15 cellular contexts compared by ENCODE assay signal in the genomic region with DNA sequence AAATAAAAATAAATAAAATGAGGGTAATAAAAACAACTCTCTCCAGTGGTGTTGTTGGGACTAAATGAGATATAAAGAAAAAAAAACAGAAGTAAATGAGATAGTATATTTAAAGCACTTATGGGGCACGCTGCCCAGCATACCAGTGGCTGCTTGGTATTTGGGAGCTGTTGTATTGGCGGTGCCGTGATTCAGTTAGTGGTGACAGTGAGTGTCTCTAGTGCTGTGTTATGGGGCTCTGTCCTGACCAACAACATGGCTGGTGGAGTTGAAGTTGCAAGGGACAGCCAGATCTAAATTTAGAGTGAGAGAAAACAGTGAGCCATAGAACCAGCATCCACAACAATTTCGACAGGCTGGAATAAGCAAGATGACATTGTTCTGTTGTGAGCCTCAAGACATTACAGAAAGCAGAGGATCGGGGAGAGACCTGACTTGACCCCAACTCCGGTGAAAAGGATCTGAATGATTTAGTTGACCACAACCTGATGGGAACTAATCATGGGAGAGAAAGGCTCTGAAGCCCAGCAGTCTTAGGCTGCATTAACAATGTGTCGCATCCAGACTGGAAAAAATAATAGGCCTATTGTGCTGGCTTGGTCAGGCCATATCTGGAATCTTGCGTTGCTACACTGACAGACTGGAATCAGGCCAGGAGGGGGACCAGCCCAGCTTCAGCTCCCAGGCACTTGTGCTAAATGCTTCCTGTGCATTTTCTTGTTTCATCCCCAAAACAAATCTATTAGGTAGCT. TPM values are rescaled to one million over a fixed set of nuclear protein-coding genes. Genes with fewer than 3 reads are reported as not detected.
DNase-seq lines count a peak whose midpoint lies in the region; ATAC-seq and TF ChIP-seq lines count a peak whose summit lies in the region.
"Had no signal": no experiment of that assay in that cellular context is flagged by ENCODE, and none has a peak within 500 bp of the region (broad histone marks: within the 10 kb centered on the region; RNA-seq: fewer than 3 reads in every experiment).

No MANE protein-coding gene starts in this region.

- H3K9me3 ChIP-seq in body of pancreas: no peaks in the 10 kb centered on the region
- no peaks in the 10 kb centered on the region for H3K9me3 ChIP-seq in naive thymus-derived CD4-positive, alpha-beta T cell (ENCODE audit: control insufficient read depth in 2 of 3, low read length in 3 of 3)
- H3K9me3 ChIP-seq: thoracic aorta had no signal

- peaks cover 0 to 5% (median 0%) of the 10 kb centered on the region in 11 donors for H3K9me3 Mint-ChIP-seq in naive thymus-derived CD4-positive, alpha-beta T cell

- WGBS in body of pancreas, 2 donors: 62 to 66% methylated on average over 8 of the region's 8 CpGs

- no peak overlapping the region for H3K4me3 ChIP-seq in body of pancreas
- no peak overlapping the region for H3K4me3 ChIP-seq in naive thymus-derived CD4-positive, alpha-beta T cell (ENCODE audit: low read length)
- H3K4me3 ChIP-seq: thoracic aorta had no signal

- peak; percentile 18 for ATAC-seq in body of pancreas
- ATAC-seq in naive thymus-derived CD4-positive, alpha-beta T cell: no peak
- ATAC-seq: T-helper 17 cell had no signal

- peaks cover 12 to 20% (median 15%) of the 10 kb centered on the region in 7 donors for H3K4me1 Mint-ChIP-seq in naive thymus-derived CD4-positive, alpha-beta T cell

- peak; percentile 83 for DNase-seq in NCI-H2107 (lab: John Stamatoyannopoulos, UW)
- DNase-seq in NCI-H2107 treated with DMSO at 0.1 percent for 48 hours (lab: John Stamatoyannopoulos, UW; ENCODE audit: unreplicated experiment): no peak
- DNase-seq in body of pancreas: peak; percentile 27 to 58 (median 36)
- peak; percentile 39 for DNase-seq in left kidney (ENCODE audit: low read depth, low spot score)
- peak in 41 of 49 donors; percentile 15 to 82 (median 51) for DNase-seq in substantia nigra (lab: John Stamatoyannopoulos, UW)
- DNase-seq in activated T-cell treated with anti-CD3 and anti-CD28 coated beads for 4 hours: no peak
- DNase-seq in naive thymus-derived CD4-positive, alpha-beta T cell: no peak
- DNase-seq in DMS153 treated with DMSO at 0.1 percent for 48 hours (lab: John Stamatoyannopoulos, UW; ENCODE audit: unreplicated experiment): no peak
- DNase-seq: 8988T; activated CD4-positive, alpha-beta T cell treated with anti-CD3 and anti-CD28 coated beads, Interleukin-2, amount 50 U/mL, for 48 hours; activated gamma-delta T cell; foreskin fibroblast; NCI-H1105 treated with DMSO at 0.1 percent for 48 hours; T-helper 17 cell had no signal

- no peak overlapping the region for H3K27ac ChIP-seq in body of pancreas
- peak overlapping the region; percentile 67 for H3K27ac ChIP-seq in substantia nigra (ENCODE audit: low read depth, low read length, poor library complexity, severe bottlenecking)
- no peak overlapping the region for H3K27ac ChIP-seq in naive thymus-derived CD4-positive, alpha-beta T cell (ENCODE audit: low read depth, low read length)
- H3K27ac ChIP-seq: thoracic aorta had no signal

- peak overlapping the region in 2 of 9 donors; percentile 39 to 63 for H3K27ac Mint-ChIP-seq in naive thymus-derived CD4-positive, alpha-beta T cell

- peaks cover 20% of the 10 kb centered on the region for H3K4me1 ChIP-seq in body of pancreas
- peaks cover 7 to 18% of the 10 kb centered on the region in 2 donors for H3K4me1 ChIP-seq in naive thymus-derived CD4-positive, alpha-beta T cell (ENCODE audit: control insufficient read depth in 2 of 2, insufficient read depth in 2 of 2, low read length in 2 of 2)

- no peak for TF ChIP-seq CTCF in body of pancreas (IDR thresholded peaks at IDR 0.05)

- H3K36me3 ChIP-seq in body of pancreas (replicated peaks in 1 of 2; ENCODE audit: insufficient read depth in 1 of 2, low read depth in 2 of 2): no peaks in the 10 kb centered on the region
- no peaks in the 10 kb centered on the region for H3K36me3 ChIP-seq in naive thymus-derived CD4-positive, alpha-beta T cell (ENCODE audit: control insufficient read depth in 2 of 3, insufficient read depth in 3 of 3, low read length in 3 of 3)
- H3K36me3 ChIP-seq: thoracic aorta had no signal

- H3K4me3 Mint-ChIP-seq in naive thymus-derived CD4-positive, alpha-beta T cell: no peak overlapping the region

- CTCF ChIA-PET in naive thymus-derived CD4-positive, alpha-beta T cell (lab: Charles Lee): interaction anchor here (2.1 kb wide), 1 partner anchor 21 kb away, joined by 5 read pairs; no protein-coding TSS in a partner anchor

- intact Hi-C loops in body of pancreas (cut with DNase I): no loop called here
- intact Hi-C loops in naive thymus-derived CD4-positive, alpha-beta T cell (cut with micrococcal nuclease): no loop called here

- H3K36me3 Mint-ChIP-seq in naive thymus-derived CD4-positive, alpha-beta T cell: no peaks in the 10 kb centered on the region

- no peak for TF ChIP-seq POLR2A in body of pancreas (IDR thresholded peaks at IDR 0.05)

- H3K27me3 Mint-ChIP-seq in naive thymus-derived CD4-positive, alpha-beta T cell: peaks cover 0 to 7% (median 0%) of the 10 kb centered on the region in 5 donors
- H3K27me3 Mint-ChIP-seq: T-helper 17 cell had no signal

- POLR2A ChIA-PET in naive thymus-derived CD4-positive, alpha-beta T cell (lab: Charles Lee): interaction anchor here (0.6 kb wide), 1 partner anchor 933 kb away, joined by 4 read pairs; no protein-coding TSS in a partner anchor

- H3K27me3 ChIP-seq in body of pancreas: no peaks in the 10 kb centered on the region
- no peaks in the 10 kb centered on the region for H3K27me3 ChIP-seq in naive thymus-derived CD4-positive, alpha-beta T cell (ENCODE audit: control insufficient read depth in 2 of 2, insufficient read depth in 2 of 2, low read length in 2 of 2)

RNA-seq across cellular contexts. Expression of gene MFSD2A, which starts 2.4 kb away (rescaled TPM):
- total RNA-seq in body of pancreas: under 1 TPM; 0.33 to 0.52 TPM
- 1 to 10 TPM in 4 of 5 experiments, under 1 TPM in 1; 0.70 to 8.7 (median 4.4) TPM for total RNA-seq in naive thymus-derived CD4-positive, alpha-beta T cell
- under 1 TPM; 0.14 to 0.43 TPM for polyA plus RNA-seq in naive thymus-derived CD4-positive, alpha-beta T cell

RNA-seq across cellular contexts. Expression of gene MYCL, which starts 50.8 kb away (rescaled TPM):
- total RNA-seq in body of pancreas: 10 to 100 TPM; 28.3 to 33.0 TPM
- total RNA-seq in naive thymus-derived CD4-positive, alpha-beta T cell: 1 to 10 TPM in 2 of 5 experiments, under 1 TPM in 2, not detected in 1; 0.30 to 8.1 (median 0.83) TPM
- polyA plus RNA-seq in naive thymus-derived CD4-positive, alpha-beta T cell: under 1 TPM in 1 of 2 donors, not detected in 1; 0.05 TPM

Comparison
In these comparisons a context has a peak if more than half of its experiments do, and no peak if none do; other contexts are left out.
1. DNase-seq: peak in NCI-H2107 (single experiment), body of pancreas (4 of 4), left kidney (single experiment) and substantia nigra (41 of 49); none in NCI-H2107 treated with DMSO at 0.1 percent for 48 hours (single experiment), activated T-cell treated with anti-CD3 and anti-CD28 coated beads for 4 hours (single experiment), naive thymus-derived CD4-positive, alpha-beta T cell (0 of 9) and DMS153 treated with DMSO at 0.1 percent for 48 hours (single experiment).